8 cellular contexts compared by ENCODE assay signal in the genomic region with DNA sequence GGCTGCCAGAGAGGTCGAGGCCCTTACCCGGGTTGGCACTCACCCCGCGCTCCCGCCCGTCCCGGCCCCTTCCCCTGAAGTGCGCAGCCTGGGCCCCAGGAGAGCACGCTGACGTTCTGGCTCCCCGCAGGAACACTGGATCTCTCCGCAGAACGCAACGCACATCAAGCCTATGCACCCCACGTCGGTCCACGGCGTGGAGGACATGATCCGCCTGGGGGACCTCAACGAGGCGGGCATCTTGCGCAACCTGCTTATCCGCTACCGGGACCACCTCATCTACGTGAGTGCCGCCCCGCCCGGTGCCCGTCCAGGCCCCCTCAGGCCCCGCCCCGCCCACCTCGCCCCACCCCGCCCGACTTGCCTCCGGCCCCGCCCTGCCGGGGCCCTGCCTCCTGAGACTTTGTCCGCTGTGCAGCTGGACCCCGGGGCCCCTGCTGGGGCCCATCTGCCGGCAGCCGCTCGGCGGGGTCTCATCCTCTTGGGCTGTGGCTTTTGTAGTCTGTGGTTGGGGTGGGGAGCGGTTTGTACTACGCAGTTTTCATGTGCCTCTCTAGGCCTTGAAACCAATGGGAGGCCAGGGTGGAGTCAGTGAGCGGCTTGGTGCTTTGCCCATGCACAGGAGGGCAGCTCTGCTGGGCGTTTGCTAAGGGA. TPM values are rescaled to one million over a fixed set of nuclear protein-coding genes. Genes with fewer than 3 reads are reported as not detected.
DNase-seq lines count a peak whose midpoint lies in the region; ATAC-seq and TF ChIP-seq lines count a peak whose summit lies in the region.

No MANE protein-coding gene starts in this region.

- H3K4me3 ChIP-seq in right atrium auricular region: peak overlapping the region in 1 of 2 donors; percentile 33
- H3K4me3 ChIP-seq in left ventricle myocardium inferior: peak overlapping the region; percentile 47
- H3K4me3 ChIP-seq in adrenal gland: no peak overlapping the region

- no peak overlapping the region for H3K27ac ChIP-seq in right atrium auricular region
- no peak overlapping the region for H3K27ac ChIP-seq in left ventricle myocardium inferior (replicated peaks)
- H3K27ac ChIP-seq in adrenal gland: no peak overlapping the region

- peak overlapping the region; percentile 62 for H3K4me3 Mint-ChIP-seq in stimulated activated naive CD8-positive, alpha-beta T cell treated with anti-CD3 and anti-CD28 coated beads, Interleukin-15, Interleukin-2, amounts not matched to agents 100 ng/mL and 50 ng/mL, for 24 hours

- H3K36me3 ChIP-seq in right atrium auricular region (no peaks in the 10 kb centered on the region), left ventricle myocardium inferior (no peaks in the 10 kb centered on the region), adrenal gland (replicated peaks in 1 of 2) (no peaks in the 10 kb centered on the region)

- H3K4me1 Mint-ChIP-seq in stimulated activated naive CD8-positive, alpha-beta T cell treated with anti-CD3 and anti-CD28 coated beads, Interleukin-15, Interleukin-2, amounts not matched to agents 100 ng/mL and 50 ng/mL, for 24 hours (ENCODE audit: low read depth): peaks cover 36% of the 10 kb centered on the region

- no peaks in the 10 kb centered on the region for H3K9me3 Mint-ChIP-seq in stimulated activated naive CD8-positive, alpha-beta T cell treated with anti-CD3 and anti-CD28 coated beads, Interleukin-15, Interleukin-2, amounts not matched to agents 100 ng/mL and 50 ng/mL, for 24 hours

- no peak for DNase-seq in Right ventricle myocardium inferior (ENCODE audit: missing footprints)
- no peak for DNase-seq in right atrium auricular region (ENCODE audit: low spot score)
- peak; percentile 51 for DNase-seq in activated CD8-positive, alpha-beta memory T cell treated with anti-CD3 and anti-CD28 coated beads, Interleukin-2, amount 50 U/mL, for 4 hours
- DNase-seq in left ventricle myocardium inferior: no peak
- DNase-seq in adrenal gland: no peak

- TF ChIP-seq CTCF in right atrium auricular region (IDR thresholded peaks at IDR 0.05): no peak
- TF ChIP-seq CTCF in left ventricle myocardium inferior (IDR thresholded peaks at IDR 0.05; ENCODE audit: borderline replicate concordance): no peak
- TF ChIP-seq CTCF in adrenal gland (IDR thresholded peaks at IDR 0.05): no peak

- H3K27me3 Mint-ChIP-seq in stimulated activated naive CD8-positive, alpha-beta T cell treated with anti-CD3 and anti-CD28 coated beads, Interleukin-15, Interleukin-2, amounts not matched to agents 100 ng/mL and 50 ng/mL, for 24 hours: peaks cover 3% of the 10 kb centered on the region

- ATAC-seq in Right ventricle myocardium inferior (peak; percentile 19), HG02973 (IDR thresholded peaks at IDR 0.05; ENCODE audit: unreplicated experiment) (no peak), HG03521 (IDR thresholded peaks at IDR 0.05; ENCODE audit: unreplicated experiment) (no peak)

- no peak for TF ChIP-seq POLR2A in adrenal gland (IDR thresholded peaks at IDR 0.05)

- 48 to 61% (median 53%) methylated on average over 5 to 47 of the region's 47 CpGs for WGBS in adrenal gland, 4 donors

- no peak overlapping the region for H3K27ac Mint-ChIP-seq in stimulated activated naive CD8-positive, alpha-beta T cell treated with anti-CD3 and anti-CD28 coated beads, Interleukin-15, Interleukin-2, amounts not matched to agents 100 ng/mL and 50 ng/mL, for 24 hours

- H3K4me1 ChIP-seq in right atrium auricular region (no peaks in the 10 kb centered on the region), left ventricle myocardium inferior (peaks cover 8% of the 10 kb centered on the region), adrenal gland (replicated peaks in 1 of 2) (peaks cover 14 to 15% of the 10 kb centered on the region in 2 donors)

- no peaks in the 10 kb centered on the region for H3K9me3 ChIP-seq in right atrium auricular region
- H3K9me3 ChIP-seq in left ventricle myocardium inferior (replicated peaks): no peaks in the 10 kb centered on the region
- no peaks in the 10 kb centered on the region for H3K9me3 ChIP-seq in adrenal gland (replicated peaks in 1 of 3)

- intact Hi-C loops in Right ventricle myocardium inferior (cut with DNase I): no loop called here
- intact Hi-C loops in left ventricle myocardium inferior (cut with micrococcal nuclease): no loop called here
- intact Hi-C loops in adrenal gland (cut with DNase I): no loop called here

- no peaks in the 10 kb centered on the region for H3K36me3 Mint-ChIP-seq in stimulated activated naive CD8-positive, alpha-beta T cell treated with anti-CD3 and anti-CD28 coated beads, Interleukin-15, Interleukin-2, amounts not matched to agents 100 ng/mL and 50 ng/mL, for 24 hours (ENCODE audit: low read depth)

- no peaks in the 10 kb centered on the region for H3K27me3 ChIP-seq in right atrium auricular region
- peaks cover 21% of the 10 kb centered on the region for H3K27me3 ChIP-seq in left ventricle myocardium inferior (ENCODE audit: low read depth)
- H3K27me3 ChIP-seq in adrenal gland: no peaks in the 10 kb centered on the region

RNA-seq across cellular contexts. Expression of gene MYO7A, which starts 19.7 kb away (rescaled TPM):
- total RNA-seq in Right ventricle myocardium inferior: 7.0 TPM
- 1 to 10 TPM; 1.4 to 5.0 TPM for total RNA-seq in right atrium auricular region
- total RNA-seq in left ventricle myocardium inferior: 3.2 TPM
- 100 to 1,000 TPM in 4 of 8 donors, 10 to 100 TPM in 4; 66.1 to 175 (median 102) TPM for total RNA-seq in adrenal gland
- 100 to 1,000 TPM in 1 of 3 donors, 10 to 100 TPM in 2; 46.8 to 150 (median 67.2) TPM for polyA plus RNA-seq in adrenal gland

RNA-seq across cellular contexts. Expression of gene OMP, which starts 45.2 kb away (rescaled TPM):
- total RNA-seq in Right ventricle myocardium inferior: not detected
- not detected for total RNA-seq in right atrium auricular region
- total RNA-seq in left ventricle myocardium inferior: not detected
- under 1 TPM in 2 of 8 donors, not detected in 6; 0.50 to 0.92 TPM for total RNA-seq in adrenal gland
- 1 to 10 TPM in 1 of 3 donors, not detected in 2; 1.6 TPM for polyA plus RNA-seq in adrenal gland
